Comparison of ENCODE assay signal across 1 cellular context in genomic region chrX:20477219-20477618, GRCh38.
TF ChIP-seq lines count a peak whose summit lies in the region.

No MANE protein-coding gene starts in this region.

TF ChIP-seq in HepG2, 621 proteins besides CTCF, POLR2A, EP300 and RAD21 (continued from another document and continues in another):
- TF ChIP-seq BATF2 (CRISPR knock-in tag; IDR thresholded peaks at IDR 0.05) (no peak), CBX2 (IDR thresholded peaks at IDR 0.05; ENCODE audit: low read depth, low read length) (no peak), CBX2 (CRISPR knock-in tag; IDR thresholded peaks at IDR 0.05; ENCODE audit: low read depth) (no peak), ATRX (CRISPR knock-in tag; IDR thresholded peaks at IDR 0.05; ENCODE audit: borderline replicate concordance) (no peak), FOXA3 (CRISPR knock-in tag; IDR thresholded peaks at IDR 0.05) (peak; percentile 71), GATAD1 (CRISPR knock-in tag; IDR thresholded peaks at IDR 0.05) (no peak), CCAR2 (optimal IDR thresholded peaks at IDR 0.05; ENCODE audit: low read depth, low read length) (no peak), ZNF367 (CRISPR knock-in tag; IDR thresholded peaks at IDR 0.05; ENCODE audit: borderline replicate concordance) (no peak), ZEB1 (IDR thresholded peaks at IDR 0.05; ENCODE audit: insufficient replicate concordance, low read depth) (no peak), ZNF83 (CRISPR knock-in tag; IDR thresholded peaks at IDR 0.05; ENCODE audit: borderline replicate concordance) (no peak), ZNF430 (CRISPR knock-in tag; IDR thresholded peaks at IDR 0.05) (no peak), ZNF782 (CRISPR knock-in tag; IDR thresholded peaks at IDR 0.05; ENCODE audit: borderline replicate concordance) (no peak), JDP2 (CRISPR knock-in tag; IDR thresholded peaks at IDR 0.05; ENCODE audit: borderline replicate concordance) (no peak), NCOA1 (CRISPR knock-in tag; IDR thresholded peaks at IDR 0.05) (no peak), MLLT10 (CRISPR knock-in tag; IDR thresholded peaks at IDR 0.05) (no peak), HOXA3 (CRISPR knock-in tag; IDR thresholded peaks at IDR 0.05) (no peak; the same call in 1 of the 2 replicates), ZNF431 (CRISPR knock-in tag; IDR thresholded peaks at IDR 0.05; ENCODE audit: borderline replicate concordance, low read depth) (no peak), MAFF (IDR thresholded peaks at IDR 0.05; ENCODE audit: low read depth, low read length) (no peak), PHB2 (IDR thresholded peaks at IDR 0.05; ENCODE audit: partially characterized antibody) (no peak), ZNF207 (IDR thresholded peaks at IDR 0.05; ENCODE audit: borderline replicate concordance) (no peak), BHLHE40 (IDR thresholded peaks at IDR 0.05; ENCODE audit: low read length) (no peak), ZNF230 (CRISPR knock-in tag; IDR thresholded peaks at IDR 0.05) (no peak), THAP9 (CRISPR knock-in tag; IDR thresholded peaks at IDR 0.05; ENCODE audit: borderline replicate concordance) (no peak), SIX4 (CRISPR knock-in tag; IDR thresholded peaks at IDR 0.05) (no peak), NPAS2 (CRISPR knock-in tag; IDR thresholded peaks at IDR 0.05; ENCODE audit: borderline replicate concordance) (no peak), GZF1 (CRISPR knock-in tag; IDR thresholded peaks at IDR 0.05) (no peak), ZNF841 (CRISPR knock-in tag; IDR thresholded peaks at IDR 0.05; ENCODE audit: borderline replicate concordance) (no peak), ZNF556 (CRISPR knock-in tag; IDR thresholded peaks at IDR 0.05; ENCODE audit: borderline replicate concordance) (no peak), GATA4 (IDR thresholded peaks at IDR 0.05; ENCODE audit: borderline replicate concordance, low read depth) (peak; percentile 94), MAZ (IDR thresholded peaks at IDR 0.05; ENCODE audit: borderline replicate concordance, low read depth, low read length) (no peak), MAZ (CRISPR knock-in tag; IDR thresholded peaks at IDR 0.05; ENCODE audit: low read depth) (no peak), ZFP37 (CRISPR knock-in tag; IDR thresholded peaks at IDR 0.05; ENCODE audit: borderline replicate concordance) (no peak), NFIC (IDR thresholded peaks at IDR 0.05; ENCODE audit: low read length) (peak; percentile 81), ZSCAN29 (CRISPR knock-in tag; conservative IDR thresholded peaks at IDR 0.05) (no peak), ZNF383 (CRISPR knock-in tag; IDR thresholded peaks at IDR 0.05; ENCODE audit: borderline replicate concordance) (no peak), KLF11 (CRISPR knock-in tag; IDR thresholded peaks at IDR 0.05) (no peak), MXI1 (IDR thresholded peaks at IDR 0.05; ENCODE audit: borderline replicate concordance, low read depth, low read length) (no peak), KDM4B (CRISPR knock-in tag; IDR thresholded peaks at IDR 0.05) (no peak), AKAP8 (CRISPR knock-in tag; IDR thresholded peaks at IDR 0.05) (no peak), PRDM4 (CRISPR knock-in tag; IDR thresholded peaks at IDR 0.05; ENCODE audit: borderline replicate concordance) (no peak), NBN (conservative IDR thresholded peaks at IDR 0.05) (no peak), ZNF441 (CRISPR knock-in tag; IDR thresholded peaks at IDR 0.05; ENCODE audit: borderline replicate concordance) (no peak), FOXK2 (IDR thresholded peaks at IDR 0.05) (no peak), HBP1 (CRISPR knock-in tag; IDR thresholded peaks at IDR 0.05; ENCODE audit: low read depth) (no peak), RFX3 (CRISPR knock-in tag; IDR thresholded peaks at IDR 0.05) (no peak), NR2F2 (IDR thresholded peaks at IDR 0.05; ENCODE audit: borderline replicate concordance, low read depth) (peak; percentile 55; the same call in 1 of the 2 replicates), ZFP36L1 (CRISPR knock-in tag; IDR thresholded peaks at IDR 0.05) (no peak)
- TF ChIP-seq, protein P1, sequence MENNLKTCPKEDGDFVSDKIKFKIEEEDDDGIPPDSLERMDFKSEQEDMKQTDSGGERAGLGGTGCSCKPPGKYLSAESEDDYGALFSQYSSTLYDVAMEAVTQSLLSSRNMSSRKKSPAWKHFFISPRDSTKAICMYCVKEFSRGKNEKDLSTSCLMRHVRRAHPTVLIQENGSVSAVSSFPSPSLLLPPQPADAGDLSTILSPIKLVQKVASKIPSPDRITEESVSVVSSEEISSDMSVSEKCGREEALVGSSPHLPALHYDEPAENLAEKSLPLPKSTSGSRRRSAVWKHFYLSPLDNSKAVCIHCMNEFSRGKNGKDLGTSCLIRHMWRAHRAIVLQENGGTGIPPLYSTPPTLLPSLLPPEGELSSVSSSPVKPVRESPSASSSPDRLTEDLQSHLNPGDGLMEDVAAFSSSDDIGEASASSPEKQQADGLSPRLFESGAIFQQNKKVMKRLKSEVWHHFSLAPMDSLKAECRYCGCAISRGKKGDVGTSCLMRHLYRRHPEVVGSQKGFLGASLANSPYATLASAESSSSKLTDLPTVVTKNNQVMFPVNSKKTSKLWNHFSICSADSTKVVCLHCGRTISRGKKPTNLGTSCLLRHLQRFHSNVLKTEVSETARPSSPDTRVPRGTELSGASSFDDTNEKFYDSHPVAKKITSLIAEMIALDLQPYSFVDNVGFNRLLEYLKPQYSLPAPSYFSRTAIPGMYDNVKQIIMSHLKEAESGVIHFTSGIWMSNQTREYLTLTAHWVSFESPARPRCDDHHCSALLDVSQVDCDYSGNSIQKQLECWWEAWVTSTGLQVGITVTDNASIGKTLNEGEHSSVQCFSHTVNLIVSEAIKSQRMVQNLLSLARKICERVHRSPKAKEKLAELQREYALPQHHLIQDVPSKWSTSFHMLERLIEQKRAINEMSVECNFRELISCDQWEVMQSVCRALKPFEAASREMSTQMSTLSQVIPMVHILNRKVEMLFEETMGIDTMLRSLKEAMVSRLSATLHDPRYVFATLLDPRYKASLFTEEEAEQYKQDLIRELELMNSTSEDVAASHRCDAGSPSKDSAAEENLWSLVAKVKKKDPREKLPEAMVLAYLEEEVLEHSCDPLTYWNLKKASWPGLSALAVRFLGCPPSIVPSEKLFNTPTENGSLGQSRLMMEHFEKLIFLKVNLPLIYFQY (CRISPR knock-in tag; IDR thresholded peaks at IDR 0.05; ENCODE audit: borderline replicate concordance): no peak
- TF ChIP-seq, protein P2, sequence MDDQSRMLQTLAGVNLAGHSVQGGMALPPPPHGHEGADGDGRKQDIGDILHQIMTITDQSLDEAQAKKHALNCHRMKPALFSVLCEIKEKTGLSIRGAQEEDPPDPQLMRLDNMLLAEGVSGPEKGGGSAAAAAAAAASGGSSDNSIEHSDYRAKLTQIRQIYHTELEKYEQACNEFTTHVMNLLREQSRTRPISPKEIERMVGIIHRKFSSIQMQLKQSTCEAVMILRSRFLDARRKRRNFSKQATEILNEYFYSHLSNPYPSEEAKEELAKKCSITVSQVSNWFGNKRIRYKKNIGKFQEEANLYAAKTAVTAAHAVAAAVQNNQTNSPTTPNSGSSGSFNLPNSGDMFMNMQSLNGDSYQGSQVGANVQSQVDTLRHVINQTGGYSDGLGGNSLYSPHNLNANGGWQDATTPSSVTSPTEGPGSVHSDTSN (CRISPR knock-in tag; IDR thresholded peaks at IDR 0.05; ENCODE audit: borderline replicate concordance): no peak
- TF ChIP-seq, protein P3, sequence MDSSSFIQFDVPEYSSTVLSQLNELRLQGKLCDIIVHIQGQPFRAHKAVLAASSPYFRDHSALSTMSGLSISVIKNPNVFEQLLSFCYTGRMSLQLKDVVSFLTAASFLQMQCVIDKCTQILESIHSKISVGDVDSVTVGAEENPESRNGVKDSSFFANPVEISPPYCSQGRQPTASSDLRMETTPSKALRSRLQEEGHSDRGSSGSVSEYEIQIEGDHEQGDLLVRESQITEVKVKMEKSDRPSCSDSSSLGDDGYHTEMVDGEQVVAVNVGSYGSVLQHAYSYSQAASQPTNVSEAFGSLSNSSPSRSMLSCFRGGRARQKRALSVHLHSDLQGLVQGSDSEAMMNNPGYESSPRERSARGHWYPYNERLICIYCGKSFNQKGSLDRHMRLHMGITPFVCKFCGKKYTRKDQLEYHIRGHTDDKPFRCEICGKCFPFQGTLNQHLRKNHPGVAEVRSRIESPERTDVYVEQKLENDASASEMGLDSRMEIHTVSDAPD (CRISPR knock-in tag; IDR thresholded peaks at IDR 0.05): no peak
- TF ChIP-seq, protein P4, sequence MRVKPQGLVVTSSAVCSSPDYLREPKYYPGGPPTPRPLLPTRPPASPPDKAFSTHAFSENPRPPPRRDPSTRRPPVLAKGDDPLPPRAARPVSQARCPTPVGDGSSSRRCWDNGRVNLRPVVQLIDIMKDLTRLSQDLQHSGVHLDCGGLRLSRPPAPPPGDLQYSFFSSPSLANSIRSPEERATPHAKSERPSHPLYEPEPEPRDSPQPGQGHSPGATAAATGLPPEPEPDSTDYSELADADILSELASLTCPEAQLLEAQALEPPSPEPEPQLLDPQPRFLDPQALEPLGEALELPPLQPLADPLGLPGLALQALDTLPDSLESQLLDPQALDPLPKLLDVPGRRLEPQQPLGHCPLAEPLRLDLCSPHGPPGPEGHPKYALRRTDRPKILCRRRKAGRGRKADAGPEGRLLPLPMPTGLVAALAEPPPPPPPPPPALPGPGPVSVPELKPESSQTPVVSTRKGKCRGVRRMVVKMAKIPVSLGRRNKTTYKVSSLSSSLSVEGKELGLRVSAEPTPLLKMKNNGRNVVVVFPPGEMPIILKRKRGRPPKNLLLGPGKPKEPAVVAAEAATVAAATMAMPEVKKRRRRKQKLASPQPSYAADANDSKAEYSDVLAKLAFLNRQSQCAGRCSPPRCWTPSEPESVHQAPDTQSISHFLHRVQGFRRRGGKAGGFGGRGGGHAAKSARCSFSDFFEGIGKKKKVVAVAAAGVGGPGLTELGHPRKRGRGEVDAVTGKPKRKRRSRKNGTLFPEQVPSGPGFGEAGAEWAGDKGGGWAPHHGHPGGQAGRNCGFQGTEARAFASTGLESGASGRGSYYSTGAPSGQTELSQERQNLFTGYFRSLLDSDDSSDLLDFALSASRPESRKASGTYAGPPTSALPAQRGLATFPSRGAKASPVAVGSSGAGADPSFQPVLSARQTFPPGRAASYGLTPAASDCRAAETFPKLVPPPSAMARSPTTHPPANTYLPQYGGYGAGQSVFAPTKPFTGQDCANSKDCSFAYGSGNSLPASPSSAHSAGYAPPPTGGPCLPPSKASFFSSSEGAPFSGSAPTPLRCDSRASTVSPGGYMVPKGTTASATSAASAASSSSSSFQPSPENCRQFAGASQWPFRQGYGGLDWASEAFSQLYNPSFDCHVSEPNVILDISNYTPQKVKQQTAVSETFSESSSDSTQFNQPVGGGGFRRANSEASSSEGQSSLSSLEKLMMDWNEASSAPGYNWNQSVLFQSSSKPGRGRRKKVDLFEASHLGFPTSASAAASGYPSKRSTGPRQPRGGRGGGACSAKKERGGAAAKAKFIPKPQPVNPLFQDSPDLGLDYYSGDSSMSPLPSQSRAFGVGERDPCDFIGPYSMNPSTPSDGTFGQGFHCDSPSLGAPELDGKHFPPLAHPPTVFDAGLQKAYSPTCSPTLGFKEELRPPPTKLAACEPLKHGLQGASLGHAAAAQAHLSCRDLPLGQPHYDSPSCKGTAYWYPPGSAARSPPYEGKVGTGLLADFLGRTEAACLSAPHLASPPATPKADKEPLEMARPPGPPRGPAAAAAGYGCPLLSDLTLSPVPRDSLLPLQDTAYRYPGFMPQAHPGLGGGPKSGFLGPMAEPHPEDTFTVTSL (CRISPR knock-in tag; IDR thresholded peaks at IDR 0.05; ENCODE audit: borderline replicate concordance): no peak
